Comparison of ENCODE assay signal across 32 cellular contexts in the genomic region with DNA sequence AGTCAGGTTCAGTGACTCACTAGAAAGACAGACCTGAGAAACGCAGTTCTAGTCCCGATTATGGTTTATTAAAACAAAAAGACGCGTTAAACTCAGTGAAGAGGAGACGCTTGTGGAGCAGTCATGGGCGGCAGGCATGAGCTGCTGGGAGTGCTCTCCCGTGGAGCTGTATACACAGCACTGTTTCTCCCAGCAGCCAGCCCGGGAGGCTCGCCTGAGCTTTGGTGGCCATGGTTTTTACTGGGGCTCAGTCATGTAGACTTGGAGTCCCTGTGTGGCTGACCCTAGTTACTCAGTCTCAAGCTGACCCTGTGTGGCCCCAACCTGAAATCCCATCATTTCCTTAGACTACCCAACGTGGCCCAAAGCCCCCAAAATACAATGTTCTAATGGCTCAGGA. TPM values are rescaled to one million over a fixed set of nuclear protein-coding genes. Genes with fewer than 3 reads are reported as not detected.
"Had no signal": no experiment of that assay in that cellular context is flagged by ENCODE, and none has a peak within 500 bp of the region (broad histone marks: within the 10 kb centered on the region; RNA-seq: fewer than 3 reads in every experiment).

No MANE protein-coding gene starts in this region.

- H3K27me3 ChIP-seq: foreskin keratinocyte had no signal

- H3K36me3 Mint-ChIP-seq: activated CD4-positive, alpha-beta memory T cell treated with anti-CD3 and anti-CD28 coated beads for 36 hours; activated CD8-positive, alpha-beta memory T cell treated with anti-CD3 and anti-CD28 coated beads, Interleukin-2, amount 10 ng/mL, durations not matched to agents 7 days and 5 days; activated naive CD4-positive, alpha-beta T cell treated with anti-CD3 and anti-CD28 coated beads, Interleukin-2, amount 10 ng/mL, durations not matched to agents 7 days and 5 days; activated naive CD4-positive, alpha-beta T cell treated with anti-CD3 and anti-CD28 coated beads, Interleukin-2, amount 50 U/mL, for 72 hours; activated naive CD8-positive, alpha-beta T cell treated with anti-CD3 and anti-CD28 coated beads, Interleukin-2, amount 10 ng/mL, durations not matched to agents 7 days and 5 days had no signal

- H3K4me1 ChIP-seq: esophagus muscularis mucosa, foreskin keratinocyte, gastrocnemius medialis had no signal

- H3K27me3 Mint-ChIP-seq: activated CD4-positive, alpha-beta T cell treated with anti-CD3 and anti-CD28 coated beads, Interleukin-2, amount 10 ng/mL, durations not matched to agents 24 days and 14 days; activated CD8-positive, alpha-beta memory T cell treated with anti-CD3 and anti-CD28 coated beads, Interleukin-2, amount 10 ng/mL, durations not matched to agents 7 days and 5 days had no signal

- H3K4me1 Mint-ChIP-seq: activated CD4-positive, alpha-beta T cell treated with anti-CD3 and anti-CD28 coated beads for 36 hours; activated CD4-positive, alpha-beta T cell treated with anti-CD3 and anti-CD28 coated beads, Interleukin-2, amount 10 ng/mL, durations not matched to agents 24 days and 14 days; activated CD8-positive, alpha-beta memory T cell treated with anti-CD3 and anti-CD28 coated beads, Interleukin-2, amount 10 ng/mL, durations not matched to agents 7 days and 5 days; activated naive CD4-positive, alpha-beta T cell treated with anti-CD3 and anti-CD28 coated beads, Interleukin-2, amount 10 ng/mL, durations not matched to agents 7 days and 5 days; activated naive CD8-positive, alpha-beta T cell treated with anti-CD3 and anti-CD28 coated beads, Interleukin-2, amount 10 ng/mL, durations not matched to agents 7 days and 5 days; central memory CD8-positive, alpha-beta T cell had no signal

- H3K27ac ChIP-seq: brain microvascular endothelial cell, esophagus muscularis mucosa, foreskin keratinocyte, gastrocnemius medialis had no signal

- H3K4me3 Mint-ChIP-seq: activated CD4-positive, alpha-beta memory T cell treated with anti-CD3 and anti-CD28 coated beads for 36 hours; activated CD4-positive, alpha-beta T cell treated with anti-CD3 and anti-CD28 coated beads for 36 hours; activated CD4-positive, alpha-beta T cell treated with anti-CD3 and anti-CD28 coated beads, Interleukin-2, amount 10 ng/mL, durations not matched to agents 24 days and 14 days; activated CD8-positive, alpha-beta memory T cell treated with anti-CD3 and anti-CD28 coated beads, Interleukin-2, amount 10 ng/mL, durations not matched to agents 7 days and 5 days; activated CD8-positive, alpha-beta T cell treated with anti-CD3 and anti-CD28 coated beads, Interleukin-2, amount 10 ng/mL, durations not matched to agents 7 days and 5 days; activated naive CD4-positive, alpha-beta T cell treated with anti-CD3 and anti-CD28 coated beads, Interleukin-2, amount 10 ng/mL, durations not matched to agents 7 days and 5 days; activated naive CD8-positive, alpha-beta T cell treated with anti-CD3 and anti-CD28 coated beads, Interleukin-2, amount 10 ng/mL, durations not matched to agents 7 days and 5 days; central memory CD8-positive, alpha-beta T cell; effector memory CD8-positive, alpha-beta T cell had no signal

- ATAC-seq: activated CD4-positive, alpha-beta T cell treated with anti-CD3 and anti-CD28 coated beads for 36 hours; activated CD8-positive, alpha-beta memory T cell treated with anti-CD3 and anti-CD28 coated beads, Interleukin-2, amount 10 ng/mL, durations not matched to agents 7 days and 5 days; activated CD8-positive, alpha-beta T cell treated with anti-CD3 and anti-CD28 coated beads, Interleukin-2, amount 10 ng/mL, durations not matched to agents 7 days and 5 days; activated naive CD4-positive, alpha-beta T cell treated with anti-CD3 and anti-CD28 coated beads, Interleukin-2, amount 50 U/mL, for 72 hours; effector memory CD8-positive, alpha-beta T cell; foreskin keratinocyte; gastrocnemius medialis had no signal

- H3K4me3 ChIP-seq: esophagus muscularis mucosa, gastrocnemius medialis had no signal

- H3K9me3 ChIP-seq: esophagus muscularis mucosa, gastrocnemius medialis had no signal

- H3K9me3 Mint-ChIP-seq: activated CD4-positive, alpha-beta memory T cell treated with anti-CD3 and anti-CD28 coated beads for 36 hours; activated CD4-positive, alpha-beta T cell treated with anti-CD3 and anti-CD28 coated beads, Interleukin-2, amount 10 ng/mL, durations not matched to agents 24 days and 14 days; activated naive CD4-positive, alpha-beta T cell treated with anti-CD3 and anti-CD28 coated beads, Interleukin-2, amount 50 U/mL, for 72 hours; activated naive CD8-positive, alpha-beta T cell treated with anti-CD3 and anti-CD28 coated beads, Interleukin-2, amount 10 ng/mL, durations not matched to agents 7 days and 5 days; central memory CD8-positive, alpha-beta T cell; effector memory CD8-positive, alpha-beta T cell had no signal

- H3K27ac Mint-ChIP-seq: activated CD4-positive, alpha-beta memory T cell treated with anti-CD3 and anti-CD28 coated beads for 36 hours; activated CD4-positive, alpha-beta T cell treated with anti-CD3 and anti-CD28 coated beads for 36 hours; activated CD4-positive, alpha-beta T cell treated with anti-CD3 and anti-CD28 coated beads, Interleukin-2, amount 10 ng/mL, durations not matched to agents 24 days and 14 days; activated CD8-positive, alpha-beta memory T cell treated with anti-CD3 and anti-CD28 coated beads, Interleukin-2, amount 10 ng/mL, durations not matched to agents 7 days and 5 days; activated CD8-positive, alpha-beta T cell treated with anti-CD3 and anti-CD28 coated beads, Interleukin-2, amount 10 ng/mL, durations not matched to agents 7 days and 5 days; activated naive CD4-positive, alpha-beta T cell treated with anti-CD3 and anti-CD28 coated beads, Interleukin-2, amount 10 ng/mL, durations not matched to agents 7 days and 5 days; activated naive CD4-positive, alpha-beta T cell treated with anti-CD3 and anti-CD28 coated beads, Interleukin-2, amount 50 U/mL, for 72 hours; activated naive CD8-positive, alpha-beta T cell treated with anti-CD3 and anti-CD28 coated beads, Interleukin-2, amount 10 ng/mL, durations not matched to agents 7 days and 5 days; effector memory CD8-positive, alpha-beta T cell had no signal

- H3K36me3 ChIP-seq: brain microvascular endothelial cell, esophagus muscularis mucosa, gastrocnemius medialis had no signal

- DNase-seq: activated CD4-positive, alpha-beta memory T cell treated with anti-CD3 and anti-CD28 coated beads for 36 hours; activated CD4-positive, alpha-beta T cell treated with anti-CD3 and anti-CD28 coated beads for 36 hours; activated CD4-positive, alpha-beta T cell treated with anti-CD3 and anti-CD28 coated beads, Interleukin-2, amount 10 ng/mL, durations not matched to agents 24 days and 14 days; activated CD4-positive, CD25-positive, alpha-beta regulatory T cell; activated CD4-positive, CD25-positive, alpha-beta regulatory T cell treated with anti-CD3 and anti-CD28 coated beads, Interleukin-2, amount 50 U/mL, for 72 hours; activated CD8-positive, alpha-beta memory T cell treated with anti-CD3 and anti-CD28 coated beads, Interleukin-2, amount 10 ng/mL, durations not matched to agents 7 days and 5 days; activated CD8-positive, alpha-beta memory T cell treated with anti-CD3 and anti-CD28 coated beads, Interleukin-2, amount 50 U/mL, for 4 hours; activated CD8-positive, alpha-beta T cell treated with anti-CD3 and anti-CD28 coated beads, Interleukin-2, amount 10 ng/mL, durations not matched to agents 7 days and 5 days; activated gamma-delta T cell; activated naive CD4-positive, alpha-beta T cell; activated naive CD4-positive, alpha-beta T cell treated with anti-CD3 and anti-CD28 coated beads, Interleukin-2, amount 10 ng/mL, durations not matched to agents 7 days and 5 days; activated naive CD8-positive, alpha-beta T cell treated with anti-CD3 and anti-CD28 coated beads, Interleukin-2, amount 10 ng/mL, durations not matched to agents 7 days and 5 days; activated T-cell treated with anti-CD3 and anti-CD28 coated beads, Interleukin-2, amount 50 U/mL, for 1 hour; activated T-cell treated with anti-CD3 and anti-CD28 coated beads, Interleukin-2, amount 50 U/mL, for 48 hours; brain microvascular endothelial cell; cortex of kidney; dermis blood vessel endothelial cell; effector CD4-positive, alpha-beta T cell; effector memory CD8-positive, alpha-beta T cell; erythroblast; foreskin keratinocyte; gastrocnemius medialis; T-helper 2 cell had no signal

RNA-seq across cellular contexts. Expression of a gene that starts 41.2 kb away (rescaled TPM):
- total RNA-seq: activated CD4-positive, alpha-beta memory T cell treated with anti-CD3 and anti-CD28 coated beads for 36 hours; activated CD4-positive, alpha-beta T cell treated with anti-CD3 and anti-CD28 coated beads for 36 hours; activated CD4-positive, alpha-beta T cell treated with anti-CD3 and anti-CD28 coated beads, Interleukin-2, amount 10 ng/mL, durations not matched to agents 24 days and 14 days; activated CD8-positive, alpha-beta memory T cell treated with anti-CD3 and anti-CD28 coated beads for 36 hours; activated CD8-positive, alpha-beta memory T cell treated with anti-CD3 and anti-CD28 coated beads, Interleukin-2, amount 10 ng/mL, durations not matched to agents 7 days and 5 days; activated CD8-positive, alpha-beta T cell treated with anti-CD3 and anti-CD28 coated beads, Interleukin-2, amount 10 ng/mL, durations not matched to agents 7 days and 5 days; activated naive CD4-positive, alpha-beta T cell treated with anti-CD3 and anti-CD28 coated beads, Interleukin-2, amount 50 U/mL, for 72 hours; activated naive CD8-positive, alpha-beta T cell treated with anti-CD3 and anti-CD28 coated beads, Interleukin-2, amount 10 ng/mL, durations not matched to agents 7 days and 5 days; astrocyte; bronchial epithelial cell; cardiac septum; cerebellum; dermis blood vessel endothelial cell; esophagus muscularis mucosa; foreskin keratinocyte; gastrocnemius medialis; T-helper 1 cell treated with Interleukin-12 subunit alpha and Interleukin-12 subunit beta and Interleukin-4 antibody, amounts not matched to agents 30 ng/mL and 1 ng/mL, for 36 hours had no signal
- polyA plus RNA-seq: foreskin keratinocyte had no signal
